In genomic region chr12:108495054-108495453, GRCh38 we compare ENCODE assay signal across 9 cellular contexts. TPM values are rescaled to one million over a fixed set of nuclear protein-coding genes. Genes with fewer than 3 reads are reported as not detected.
DNase-seq lines count a peak whose midpoint lies in the region; ATAC-seq and TF ChIP-seq lines count a peak whose summit lies in the region.
"Had no signal": no experiment of that assay in that cellular context is flagged by ENCODE, and none has a peak within 500 bp of the region (broad histone marks: within the 10 kb centered on the region; RNA-seq: fewer than 3 reads in every experiment).

No MANE protein-coding gene starts in this region.

- no peak overlapping the region for H3K27ac ChIP-seq in gastroesophageal sphincter

- no peaks in the 10 kb centered on the region for H3K36me3 ChIP-seq in MG63
- no peaks in the 10 kb centered on the region for H3K36me3 ChIP-seq in gastroesophageal sphincter

- H3K27ac Mint-ChIP-seq in osteocyte (ENCODE audit: unreplicated experiment): no peak overlapping the region
- H3K27ac Mint-ChIP-seq: activated naive CD8-positive, alpha-beta T cell had no signal

- no peak overlapping the region for H3K4me3 ChIP-seq in MG63
- H3K4me3 ChIP-seq in gastroesophageal sphincter: no peak overlapping the region

- no peak for TF ChIP-seq EP300 in gastroesophageal sphincter (IDR thresholded peaks at IDR 0.05)

- peak; percentile 61 for TF ChIP-seq CTCF in osteocyte (IDR thresholded peaks at IDR 0.05)
- TF ChIP-seq CTCF in gastroesophageal sphincter (IDR thresholded peaks at IDR 0.05): peak in 2 of 4 experiments; percentile 22 to 28

- H3K36me3 Mint-ChIP-seq in activated T-cell treated with anti-CD3 and anti-CD28 coated beads, Interleukin-2, amount 50 U/mL, for 4 hours (ENCODE audit: insufficient read depth): no peaks in the 10 kb centered on the region
- H3K36me3 Mint-ChIP-seq in osteocyte (ENCODE audit: unreplicated experiment): no peaks in the 10 kb centered on the region
- H3K36me3 Mint-ChIP-seq: activated naive CD8-positive, alpha-beta T cell had no signal

- no peaks in the 10 kb centered on the region for H3K9me3 ChIP-seq in MG63
- no peaks in the 10 kb centered on the region for H3K9me3 ChIP-seq in gastroesophageal sphincter

- ATAC-seq in activated T-cell treated with anti-CD3 and anti-CD28 coated beads, Interleukin-2, amount 50 U/mL, for 4 hours: no peak
- no peak for ATAC-seq in HG02623 (IDR thresholded peaks at IDR 0.05; ENCODE audit: unreplicated experiment)
- no peak for ATAC-seq in gastroesophageal sphincter

- H3K9me3 Mint-ChIP-seq in activated T-cell treated with anti-CD3 and anti-CD28 coated beads, Interleukin-2, amount 50 U/mL, for 4 hours: no peaks in the 10 kb centered on the region
- no peaks in the 10 kb centered on the region for H3K9me3 Mint-ChIP-seq in osteocyte (ENCODE audit: unreplicated experiment)

- peaks cover 39% of the 10 kb centered on the region for H3K27me3 Mint-ChIP-seq in activated T-cell treated with anti-CD3 and anti-CD28 coated beads, Interleukin-2, amount 50 U/mL, for 4 hours (ENCODE audit: low read depth)
- H3K27me3 Mint-ChIP-seq in osteocyte (ENCODE audit: unreplicated experiment): peaks cover 25% of the 10 kb centered on the region

- DNase-seq in activated T-cell treated with anti-CD3 and anti-CD28 coated beads for 48 hours (ENCODE audit: low read depth) (peak; percentile 29), MG63 (peak; percentile 18), dermis blood vessel endothelial cell (peak; percentile 71), osteocyte (ENCODE audit: extremely low spot score, unreplicated experiment) (no peak), NCI-H510A (lab: John Stamatoyannopoulos, UW) (no peak)
- DNase-seq in activated T-cell treated with anti-CD3 and anti-CD28 coated beads, Interleukin-2, amount 50 U/mL, for 4 hours: no peak

- peaks cover 4% of the 10 kb centered on the region; the same call in 1 of the 2 replicates for H3K27me3 ChIP-seq in MG63
- H3K27me3 ChIP-seq in gastroesophageal sphincter: peaks cover 61% of the 10 kb centered on the region

- no peaks in the 10 kb centered on the region for H3K4me1 ChIP-seq in gastroesophageal sphincter

- no peak for TF ChIP-seq POLR2A in gastroesophageal sphincter (IDR thresholded peaks at IDR 0.05)

- H3K4me1 Mint-ChIP-seq in activated T-cell treated with anti-CD3 and anti-CD28 coated beads, Interleukin-2, amount 50 U/mL, for 4 hours (ENCODE audit: low read depth): no peaks in the 10 kb centered on the region
- H3K4me1 Mint-ChIP-seq in osteocyte (ENCODE audit: unreplicated experiment): no peaks in the 10 kb centered on the region

- no peak overlapping the region for H3K4me3 Mint-ChIP-seq in activated T-cell treated with anti-CD3 and anti-CD28 coated beads, Interleukin-2, amount 50 U/mL, for 4 hours
- no peak overlapping the region for H3K4me3 Mint-ChIP-seq in osteocyte (ENCODE audit: unreplicated experiment)
- H3K4me3 Mint-ChIP-seq: activated naive CD8-positive, alpha-beta T cell had no signal

- WGBS in gastroesophageal sphincter (ENCODE audit: low coverage in 1 of 2), 2 donors: 60% methylated on average over 1 of the region's 1 CpG; no CpG with 5 or more reads in 1 of the 2 donors

RNA-seq across cellular contexts. Expression of gene FICD, which starts 20.0 kb away (rescaled TPM):
- total RNA-seq in activated T-cell treated with anti-CD3 and anti-CD28 coated beads, Interleukin-2, amount 50 U/mL, for 4 hours: 1 to 10 TPM; 6.2 to 9.2 (median 6.9) TPM
- total RNA-seq in MG63 (2014; rRNA removed; shearing (Covaris generic); ENCODE audit: low replicate concordance): 0.62 and 1.6 TPM in 2 replicates
- total RNA-seq in dermis blood vessel endothelial cell (7.0 TPM in 2 replicates), osteocyte (5.8 and 6.0 TPM in 2 replicates), gastroesophageal sphincter (1 to 10 TPM; 3.3 to 8.8 (median 5.5) TPM)

Comparison
In these comparisons a context has a peak if more than half of its experiments do, and no peak if none do; other contexts are left out.
1. DNase-seq: peak in activated T-cell treated with anti-CD3 and anti-CD28 coated beads for 48 hours (single experiment), MG63 (single experiment) and dermis blood vessel endothelial cell (single experiment); none in activated T-cell treated with anti-CD3 and anti-CD28 coated beads, Interleukin-2, amount 50 U/mL, for 4 hours (single experiment), osteocyte (single experiment) and NCI-H510A (single experiment).